ENCODE assay signal across 2 cellular contexts in genomic region chr17:14389656-14390055, GRCh38.
TF ChIP-seq lines count a peak whose summit lies in the region.

No MANE protein-coding gene starts in this region.

TF ChIP-seq in GM23338, 12 proteins besides CTCF, POLR2A, EP300 and RAD21:
- TF ChIP-seq EZH2 (IDR thresholded peaks at IDR 0.05; ENCODE audit: low read depth, unreplicated experiment): no peak
- no peak for TF ChIP-seq ETS1 (IDR thresholded peaks at IDR 0.05)
- no peak for TF ChIP-seq POLR2AphosphoS5 (IDR thresholded peaks at IDR 0.05; ENCODE audit: low read depth)
- TF ChIP-seq ZNF331 (CRISPR knock-in tag; IDR thresholded peaks at IDR 0.05; ENCODE audit: low read depth): no peak
- no peak for TF ChIP-seq CREB1 (CRISPR knock-in tag; IDR thresholded peaks at IDR 0.05; ENCODE audit: low read depth)
- no peak for TF ChIP-seq REST (IDR thresholded peaks at IDR 0.05; ENCODE audit: unreplicated experiment)
- TF ChIP-seq NANOG (IDR thresholded peaks at IDR 0.05; ENCODE audit: borderline replicate concordance): no peak
- TF ChIP-seq STAT1 (IDR thresholded peaks at IDR 0.05; ENCODE audit: unreplicated experiment): no peak
- no peak for TF ChIP-seq EZH2phosphoT487 (IDR thresholded peaks at IDR 0.05; ENCODE audit: unreplicated experiment)
- no peak for TF ChIP-seq JUNB (IDR thresholded peaks at IDR 0.05; ENCODE audit: unreplicated experiment)
- no peak for TF ChIP-seq ZNF462 (CRISPR knock-in tag; IDR thresholded peaks at IDR 0.05)
- no peak for TF ChIP-seq ZNF114 (CRISPR knock-in tag; IDR thresholded peaks at IDR 0.05)

TF ChIP-seq in H1, 55 proteins besides CTCF, POLR2A, EP300 and RAD21:
- TF ChIP-seq RXRA (IDR thresholded peaks at IDR 0.05; ENCODE audit: insufficient read depth, low read depth, low read length) (no peak), SIN3A (conservative IDR thresholded peaks at IDR 0.05 in 1 of 2, IDR thresholded peaks at IDR 0.05 in 1 of 2; ENCODE audit: low read depth in 1 of 2, low read length in 2 of 2) (no peak), JUND (IDR thresholded peaks at IDR 0.05; ENCODE audit: low read length) (no peak), SIX5 (IDR thresholded peaks at IDR 0.05; ENCODE audit: low read depth, low read length) (no peak), HDAC6 (IDR thresholded peaks at IDR 0.05; ENCODE audit: low read depth, low read length) (no peak), HDAC2 (IDR thresholded peaks at IDR 0.05; ENCODE audit: borderline replicate concordance in 1 of 2, low read depth in 2 of 2, low read length in 2 of 2) (no peak), YY1 (IDR thresholded peaks at IDR 0.05; ENCODE audit: low read depth, low read length) (no peak), KDM1A (IDR thresholded peaks at IDR 0.05; ENCODE audit: borderline replicate concordance, low read length) (no peak; the same call in 1 of the 2 replicates), BACH1 (IDR thresholded peaks at IDR 0.05; ENCODE audit: low read length) (no peak), TBP (IDR thresholded peaks at IDR 0.05; ENCODE audit: low read depth, low read length) (no peak), FOSL1 (IDR thresholded peaks at IDR 0.05; ENCODE audit: insufficient read depth, low read depth, low read length) (no peak)
